ENCODE assay signal across 8 cellular contexts in the genomic region with DNA sequence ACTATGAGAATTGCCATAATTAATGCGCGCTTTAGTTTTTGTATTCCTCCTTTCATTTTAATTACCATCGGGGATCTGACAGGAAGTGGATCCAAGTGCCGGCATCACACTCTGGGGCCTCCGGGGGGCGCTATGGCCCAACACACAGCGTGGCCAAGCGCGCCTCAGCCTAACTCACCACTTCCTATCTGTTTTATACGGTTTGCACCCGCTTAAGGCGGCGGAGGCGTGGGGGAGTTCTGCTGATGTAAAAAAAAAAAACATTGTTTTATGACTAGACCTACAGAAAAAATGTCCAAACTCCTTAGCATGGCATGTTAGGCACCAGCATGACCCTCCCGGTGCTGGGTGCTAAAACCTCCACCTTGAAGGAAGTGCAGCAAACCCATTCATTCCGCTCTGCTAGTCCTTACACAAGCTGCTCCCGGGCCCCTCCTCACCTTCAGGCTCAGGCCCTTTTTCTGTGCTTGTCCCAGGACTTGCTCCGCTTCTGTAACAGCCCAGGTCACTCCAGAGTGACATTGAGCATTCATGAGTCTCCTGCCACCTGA. TPM values are rescaled to one million over a fixed set of nuclear protein-coding genes. Genes with fewer than 3 reads are reported as not detected.
A peak's percentile ranks its signal among the peaks of the same experiment; 100 is the strongest.
DNase-seq lines count a peak whose midpoint lies in the region; ATAC-seq and TF ChIP-seq lines count a peak whose summit lies in the region.

No MANE protein-coding gene starts in this region.

- no peak for ATAC-seq in HG02623 (IDR thresholded peaks at IDR 0.05; ENCODE audit: unreplicated experiment)

- H3K9me2 ChIP-seq in DOHH2 (replicated peaks; ENCODE audit: control insufficient read depth, low read length): no peaks in the 10 kb centered on the region

- no peaks in the 10 kb centered on the region for H3K36me3 ChIP-seq in DOHH2 (ENCODE audit: control insufficient read depth, low read length)

- DNase-seq in M059J (ENCODE audit: low read depth) (peak; percentile 26), cerebellar cortex (ENCODE audit: low spot score) (peak; percentile 46), medulla oblongata (ENCODE audit: extremely low spot score) (peak; percentile 64), NCI-H1436 treated with DMSO at 0.1 percent for 48 hours (lab: John Stamatoyannopoulos, UW) (no peak)
- DNase-seq in activated CD4-positive, alpha-beta T cell treated with anti-CD3 and anti-CD28 coated beads for 1 hour: peak; percentile 62
- peak; percentile 85 for DNase-seq in stimulated activated CD8-positive, alpha-beta memory T cell treated with anti-CD3 and anti-CD28 coated beads, Interleukin-4, amount 100 ng/mL, for 48 hours

- peak overlapping the region; percentile 15 for H3K4me2 ChIP-seq in DOHH2 (ENCODE audit: low read length)

- H3K4me3 ChIP-seq in DOHH2 (ENCODE audit: low read length): no peak overlapping the region

- peak; percentile 78 for TF ChIP-seq CTCF in DOHH2 (IDR thresholded peaks at IDR 0.05; ENCODE audit: low read depth, low read length, poor library complexity, severe bottlenecking)

- peaks cover 6% of the 10 kb centered on the region; the same call in 1 of the 2 replicates for H3K4me1 ChIP-seq in DOHH2 (ENCODE audit: control insufficient read depth, low read length)

- no peaks in the 10 kb centered on the region for H4K20me1 ChIP-seq in DOHH2 (ENCODE audit: control insufficient read depth, insufficient read depth, low read depth, low read length)

- peaks cover 32% of the 10 kb centered on the region for H3K27me3 ChIP-seq in DOHH2 (ENCODE audit: control insufficient read depth, low read length)

- no peaks in the 10 kb centered on the region for H3K9me3 ChIP-seq in DOHH2 (ENCODE audit: control insufficient read depth, insufficient read depth, low read length)

- no peak overlapping the region for H3K27ac ChIP-seq in DOHH2 (ENCODE audit: low read depth, low read length)

- no peaks in the 10 kb centered on the region for H3F3A ChIP-seq in DOHH2 (ENCODE audit: control insufficient read depth, insufficient read depth)

- H3K79me2 ChIP-seq in DOHH2 (ENCODE audit: control insufficient read depth, low read length): no peaks in the 10 kb centered on the region

RNA-seq across cellular contexts. Expression of gene EBF4, which starts 4.5 kb away (rescaled TPM):
- total RNA-seq in M059J (2014; rRNA removed; shearing (Covaris generic)): 1.1 and 1.5 TPM in 2 replicates

RNA-seq across cellular contexts. Expression of gene IDH3B, which starts 24.1 kb away (rescaled TPM):
- 206 and 210 TPM in 2 replicates for total RNA-seq in M059J (2014; rRNA removed; shearing (Covaris generic))

RNA-seq across cellular contexts. Expression of gene NOP56, which starts 35.7 kb away (rescaled TPM):
- 120 and 163 TPM in 2 replicates for total RNA-seq in M059J (2014; rRNA removed; shearing (Covaris generic))
